ENCODE assay signal across 8 cellular contexts in genomic region chr19:18612051-18612771, GRCh38. TPM values are rescaled to one million over a fixed set of nuclear protein-coding genes. Genes with fewer than 3 reads are reported as not detected.
DNase-seq lines count a peak whose midpoint lies in the region; ATAC-seq, FAIRE-seq and TF ChIP-seq lines count a peak whose summit lies in the region.

No MANE protein-coding gene starts in this region.

- H3K4me1 Mint-ChIP-seq in Calu3 (ENCODE audit: low read depth, unreplicated experiment) = peaks cover 7% of the 10 kb centered on the region

- no peaks in the 10 kb centered on the region for H3K36me3 ChIP-seq in pancreas

- no TSS peak for BruUV-seq in Calu3 (replicated peaks; lab: Mats Ljungman, UMichigan)

- H3K4me3 ChIP-seq in LNCaP clone FGC (ENCODE audit: low read depth, low read length) (peak overlapping the region; percentile 44), pancreas (peak overlapping the region in 2 of 4 donors; percentile 27 to 49)

- peaks cover 85% of the 10 kb centered on the region for H3K27me3 Mint-ChIP-seq in Calu3 (ENCODE audit: unreplicated experiment)

- peak overlapping the region; percentile 47 for H3K4me3 Mint-ChIP-seq in Calu3 (ENCODE audit: low read depth, unreplicated experiment)

- H3K27ac ChIP-seq in pancreas = no peak overlapping the region

- WGBS in pancreas, 2 donors = 2 to 3% methylated on average over 30 of the region's 30 CpGs

- no peak for TF ChIP-seq CTCF in Calu3 (IDR thresholded peaks at IDR 0.05; ENCODE audit: unreplicated experiment)
- no peak for TF ChIP-seq CTCF in LNCaP clone FGC (IDR thresholded peaks at IDR 0.05; ENCODE audit: control insufficient read depth, extremely low read depth, insufficient read depth)
- no peak for TF ChIP-seq CTCF in pancreas (IDR thresholded peaks at IDR 0.05)

- no peak for DNase-seq in Calu3
- DNase-seq in LNCaP clone FGC (ENCODE audit: low read depth) = no peak
- peak; percentile 52 for DNase-seq in ecto neural progenitor cell (ENCODE audit: low spot score)
- no peak for DNase-seq in pancreas
- DNase-seq in T-helper 9 cell = no peak
- no peak for DNase-seq in activated CD4-positive, alpha-beta T cell treated with anti-CD3 and anti-CD28 coated beads for 48 hours
- DNase-seq in RKO (ENCODE audit: low spot score) = no peak

- ATAC-seq in pancreas (peak in 3 of 4 donors; percentile 10 to 21 (median 14)), HG02610 (IDR thresholded peaks at IDR 0.05; ENCODE audit: unreplicated experiment) (no peak)

- peaks cover 0 to 12% (median 0%) of the 10 kb centered on the region in 3 donors for H3K4me1 ChIP-seq in pancreas

- H3K9me3 ChIP-seq in pancreas = no peaks in the 10 kb centered on the region

- FAIRE-seq in pancreas (lab: Jason Lieb, UNC) = no peak

- H3K27me3 ChIP-seq in pancreas = peaks cover 0 to 23% (median 7%) of the 10 kb centered on the region in 4 donors

- intact Hi-C loops in Calu3 (cut with micrococcal nuclease; ENCODE audit: unreplicated experiment) (no loop called here), pancreas (cut with DNase I) (no loop called here)

- H3K27ac Mint-ChIP-seq in Calu3 (ENCODE audit: unreplicated experiment) = no peak overlapping the region

- H3K9me3 Mint-ChIP-seq in Calu3 (ENCODE audit: low read depth, unreplicated experiment) = no peaks in the 10 kb centered on the region

- CTCF ChIA-PET in Calu3 (lab: Charles Lee) = interaction anchor here (0.6 kb wide), 1 partner anchor 253 kb away, joined by 6 read pairs; no protein-coding TSS in a partner anchor

- H3K36me3 Mint-ChIP-seq in Calu3 (ENCODE audit: insufficient read depth, unreplicated experiment) = peaks cover 9% of the 10 kb centered on the region

RNA-seq across cellular contexts. Expression of gene TMEM59L, which starts 0.5 kb away (rescaled TPM):
- total RNA-seq in Calu3 (2022) = 0.71 TPM in 1 of 2 replicates, not detected in the other
- total RNA-seq in pancreas = 1 to 10 TPM in 2 of 6 donors, under 1 TPM in 4; 0.56 to 4.4 (median 0.94) TPM
- polyA plus RNA-seq in pancreas = 1 to 10 TPM; 5.2 to 8.9 TPM

RNA-seq across cellular contexts. Expression of gene CRLF1, which starts 5.6 kb away (rescaled TPM):
- total RNA-seq in Calu3 (2022) = 1.1 TPM in 1 of 2 replicates, not detected in the other
- 1 to 10 TPM in 5 of 6 donors, under 1 TPM in 1; 0.87 to 9.1 (median 4.1) TPM for total RNA-seq in pancreas
- polyA plus RNA-seq in pancreas = 10 to 100 TPM in 1 of 2 donors, 1 to 10 TPM in 1; 9.6 to 20.3 TPM

RNA-seq across cellular contexts. Expression of gene REX1BD, which starts 23.6 kb away (rescaled TPM):
- total RNA-seq in Calu3 (2022) (39.9 and 40.1 TPM in 2 replicates), pancreas (10 to 100 TPM; 30.0 to 46.2 (median 36.1) TPM)
- polyA plus RNA-seq in pancreas = 100 to 1,000 TPM; 122 to 158 TPM

RNA-seq across cellular contexts. Expression of gene KLHL26, which starts 24.6 kb away (rescaled TPM):
- total RNA-seq in Calu3 (2022) (7.2 and 7.5 TPM in 2 replicates), pancreas (1 to 10 TPM; 4.6 to 7.8 (median 6.0) TPM)
- 1 to 10 TPM; 3.2 to 4.1 TPM for polyA plus RNA-seq in pancreas

RNA-seq across cellular contexts. Expression of gene UBA52, which starts 40.6 kb away (rescaled TPM):
- total RNA-seq in Calu3 (2022) (620 and 627 TPM in 2 replicates), pancreas (100 to 1,000 TPM; 522 to 838 (median 679) TPM)
- 100 to 1,000 TPM; 402 to 680 TPM for polyA plus RNA-seq in pancreas
